Comparison of ENCODE assay signal across 9 cellular contexts in genomic region chr3:4426782-4427344, GRCh38. TPM values are rescaled to one million over a fixed set of nuclear protein-coding genes. Genes with fewer than 3 reads are reported as not detected.
A peak's percentile ranks its signal among the peaks of the same experiment; 100 is the strongest.
DNase-seq lines count a peak whose midpoint lies in the region; ATAC-seq and TF ChIP-seq lines count a peak whose summit lies in the region.
"Had no signal": no experiment of that assay in that cellular context is flagged by ENCODE, and none has a peak within 500 bp of the region (broad histone marks: within the 10 kb centered on the region; RNA-seq: fewer than 3 reads in every experiment).

No MANE protein-coding gene starts in this region.

- no peak for TF ChIP-seq POLR2A in IMR-90 (IDR thresholded peaks at IDR 0.05; ENCODE audit: low read depth, low read length)

- peaks cover 0 to 18% (median 11%) of the 10 kb centered on the region in 4 donors for H3K4me1 Mint-ChIP-seq in CD4-positive, alpha-beta memory T cell
- peaks cover 4 to 15% (median 11%) of the 10 kb centered on the region in 3 donors for H3K4me1 Mint-ChIP-seq in T-cell

- intact Hi-C loops in IMR-90 (cut with micrococcal nuclease), result no loop called here
- intact Hi-C loops in tibial artery (cut with DNase I; ENCODE audit: low total_unique reads), result loop anchor here (5.0 kb wide), 1 partner anchor 45 kb away; no protein-coding TSS in a partner anchor
- intact Hi-C loops in CD4-positive, alpha-beta memory T cell (cut with micrococcal nuclease), result no loop called here

- no TSS peak for BruUV-seq in IMR-90 (replicated peaks; lab: Mats Ljungman, UMichigan)

- no peaks in the 10 kb centered on the region for H3K9me3 ChIP-seq in IMR-90 (ENCODE audit: control insufficient read depth, insufficient read depth, low read length)
- H3K9me3 ChIP-seq in tibial artery, result no peaks in the 10 kb centered on the region
- H3K9me3 ChIP-seq in CD4-positive, alpha-beta memory T cell (ENCODE audit: control insufficient read depth in 1 of 2, low read length in 2 of 2), result no peaks in the 10 kb centered on the region

- dilution Hi-C loops in IMR-90 (cut with HindIII; ENCODE audit: low sequenced_read_pairs, unreplicated experiment), result no loop called here

- H3K27ac Mint-ChIP-seq in CD4-positive, alpha-beta memory T cell, result peak overlapping the region in 1 of 7 donors; percentile 61
- H3K27ac Mint-ChIP-seq in T-cell, result no peak overlapping the region

- peak; percentile 54 for DNase-seq in GM10266 (ENCODE audit: extremely low spot score)
- DNase-seq in IMR-90, result peak; percentile 91
- no peak for DNase-seq in epithelial cell of prostate (ENCODE audit: low read depth, low spot score)
- DNase-seq in tibial artery, result no peak
- no peak for DNase-seq in CD4-positive, alpha-beta memory T cell
- DNase-seq in Kasumi-1 (lab: John Stamatoyannopoulos, UW), result no peak
- no peak for DNase-seq in T-cell
- DNase-seq: naive B cell had no signal

- peaks cover 8% of the 10 kb centered on the region for H3K9me1 ChIP-seq in IMR-90 (ENCODE audit: insufficient read depth, low read length)

- H3K27me3 Mint-ChIP-seq in CD4-positive, alpha-beta memory T cell, result no peaks in the 10 kb centered on the region
- H3K27me3 Mint-ChIP-seq in T-cell, result no peaks in the 10 kb centered on the region
- H3K27me3 Mint-ChIP-seq: naive B cell had no signal

- no peak overlapping the region for H4K5ac ChIP-seq in IMR-90 (ENCODE audit: low read depth, low read length)

- H3K18ac ChIP-seq in IMR-90 (ENCODE audit: low read depth, low read length), result no peak overlapping the region

- peak; percentile 96 for ATAC-seq in GM21619 (IDR thresholded peaks at IDR 0.05; ENCODE audit: unreplicated experiment)
- peak; percentile 92 for ATAC-seq in IMR-90 (ENCODE audit: low read depth)
- ATAC-seq in T-cell (replicated peaks in 1 of 4), result no peak

- H2BK15ac ChIP-seq in IMR-90 (ENCODE audit: low read depth, low read length), result no peak overlapping the region

- H2AFZ ChIP-seq in IMR-90 (replicated peaks; ENCODE audit: low read length, poor library complexity), result no peak overlapping the region

- H3K4ac ChIP-seq in IMR-90 (ENCODE audit: low read depth, low read length), result no peak overlapping the region

- peaks cover 2 to 7% of the 10 kb centered on the region in 2 experiments; a peak in 1 of 4 replicates for H3K79me1 ChIP-seq in IMR-90 (ENCODE audit: low read depth in 1 of 2, low read length in 2 of 2)

- no peak overlapping the region for H3K14ac ChIP-seq in IMR-90 (replicated peaks; ENCODE audit: low read depth, low read length)

- no peak overlapping the region for H2AK5ac ChIP-seq in IMR-90 (ENCODE audit: low read depth, low read length)

- no peak for TF ChIP-seq RAD21 in IMR-90 (IDR thresholded peaks at IDR 0.05; ENCODE audit: low read length)

- H3K36me3 ChIP-seq in IMR-90 (ENCODE audit: control insufficient read depth, insufficient read depth, low read length) (no peaks in the 10 kb centered on the region), tibial artery (no peaks in the 10 kb centered on the region)
- H3K36me3 ChIP-seq in CD4-positive, alpha-beta memory T cell (ENCODE audit: insufficient read depth, low read length), result no peaks in the 10 kb centered on the region

- peak overlapping the region; percentile 86 for H3K4me2 ChIP-seq in IMR-90 (ENCODE audit: low read depth, low read length)

- H2BK5ac ChIP-seq in IMR-90 (ENCODE audit: low read depth, low read length, poor library complexity, severe bottlenecking), result no peak overlapping the region

- H4K91ac ChIP-seq in IMR-90 (ENCODE audit: insufficient read depth, low read depth, low read length), result no peak overlapping the region

- H3K36me3 Mint-ChIP-seq in CD4-positive, alpha-beta memory T cell, result peaks cover 6 to 16% of the 10 kb centered on the region in 2 donors
- peaks cover 25% of the 10 kb centered on the region for H3K36me3 Mint-ChIP-seq in T-cell

- in situ Hi-C loops in IMR-90 (cut with MboI; ENCODE audit: low sequenced_read_pairs), result no loop called here

- no peak overlapping the region for H2AK9ac ChIP-seq in IMR-90 (replicated peaks; ENCODE audit: low read depth, low read length, poor library complexity)

- H2BK120ac ChIP-seq in IMR-90 (ENCODE audit: low read depth, low read length), result no peak overlapping the region

- TF ChIP-seq CTCF in GM10266 (IDR thresholded peaks at IDR 0.05; ENCODE audit: control insufficient read depth, insufficient read depth, low read depth, missing control alignments) (no peak), IMR-90 (conservative IDR thresholded peaks at IDR 0.05; ENCODE audit: low read depth, low read length) (no peak), tibial artery (IDR thresholded peaks at IDR 0.05) (no peak)

- H3K4me3 Mint-ChIP-seq in CD4-positive, alpha-beta memory T cell, result no peak overlapping the region
- H3K4me3 Mint-ChIP-seq in T-cell, result no peak overlapping the region
- H3K4me3 Mint-ChIP-seq: naive B cell had no signal

- CTCF ChIA-PET in IMR-90 (lab: Yijun Ruan, JAX), result no interaction called here
- CTCF ChIA-PET in CD4-positive, alpha-beta memory T cell (lab: Charles Lee; ENCODE audit: partially characterized antibody), result no interaction called here
- CTCF ChIA-PET in T-cell (lab: Charles Lee), result interaction anchor here in 1 of 2 donors (0.5 kb wide), 1 partner anchor 124 kb away, joined by 3 read pairs; no protein-coding TSS in a partner anchor

- no peak overlapping the region for H3K23ac ChIP-seq in IMR-90 (ENCODE audit: low read depth, low read length)

- no peaks in the 10 kb centered on the region for H4K20me1 ChIP-seq in IMR-90 (ENCODE audit: insufficient read depth, low read length)

- H4K8ac ChIP-seq in IMR-90 (ENCODE audit: low read depth in 2 of 2, low read length in 2 of 2), result no peak overlapping the region

- H3K27me3 ChIP-seq in IMR-90 (ENCODE audit: control insufficient read depth, insufficient read depth, low read length) (no peaks in the 10 kb centered on the region), tibial artery (no peaks in the 10 kb centered on the region)
- H3K27me3 ChIP-seq in CD4-positive, alpha-beta memory T cell (ENCODE audit: insufficient read depth, low read length), result no peaks in the 10 kb centered on the region

- H3K9me3 Mint-ChIP-seq in CD4-positive, alpha-beta memory T cell, result no peaks in the 10 kb centered on the region
- H3K9me3 Mint-ChIP-seq in T-cell, result no peaks in the 10 kb centered on the region

- H3K27ac ChIP-seq in IMR-90 (ENCODE audit: insufficient read depth, low read length) (no peak overlapping the region), epithelial cell of prostate (peak overlapping the region; percentile 15), tibial artery (peak overlapping the region; percentile 23 to 46)
- H3K27ac ChIP-seq in CD4-positive, alpha-beta memory T cell (ENCODE audit: low read depth, low read length), result no peak overlapping the region

- POLR2A ChIA-PET in IMR-90 (lab: Charles Lee; ENCODE audit: unreplicated experiment) (no interaction called here), T-cell (lab: Charles Lee) (no interaction called here)
- POLR2A ChIA-PET in CD4-positive, alpha-beta memory T cell (lab: Charles Lee; ENCODE audit: partially characterized antibody), result no interaction called here

- no peak overlapping the region for H3K56ac ChIP-seq in IMR-90 (ENCODE audit: extremely low read depth, insufficient read depth, low read length)

- no peak overlapping the region for H2BK20ac ChIP-seq in IMR-90 (ENCODE audit: low read depth, low read length)

- no peak overlapping the region for H3K9ac ChIP-seq in IMR-90 (ENCODE audit: low read depth, low read length)

- H3K4me3 ChIP-seq in IMR-90 (ENCODE audit: insufficient read depth, low read depth, low read length), result no peak overlapping the region
- no peak overlapping the region for H3K4me3 ChIP-seq in tibial artery
- H3K4me3 ChIP-seq in CD4-positive, alpha-beta memory T cell (ENCODE audit: low read length in 2 of 2), result no peak overlapping the region

- WGBS in IMR-90 (ENCODE audit: extremely low coverage in 2 of 2, insufficient read length in 1 of 2), 2 experiments, result no CpG with 5 or more reads among the region's 4 CpGs

- peaks cover 11% of the 10 kb centered on the region for H3K4me1 ChIP-seq in IMR-90 (ENCODE audit: control insufficient read depth, insufficient read depth, low read length)
- H3K4me1 ChIP-seq in tibial artery, result peaks cover 0 to 26% (median 9%) of the 10 kb centered on the region in 4 donors
- no peaks in the 10 kb centered on the region for H3K4me1 ChIP-seq in CD4-positive, alpha-beta memory T cell (ENCODE audit: insufficient read depth, low read length)

TF ChIP-seq in IMR-90, 13 proteins besides CTCF, POLR2A, EP300 and RAD21:
- TF ChIP-seq RCOR1 (IDR thresholded peaks at IDR 0.05; ENCODE audit: insufficient replicate concordance, low read length), result no peak
- peak; percentile 26; the same call in 1 of the 2 replicates for TF ChIP-seq FOS (IDR thresholded peaks at IDR 0.05; ENCODE audit: low read depth, low read length)
- no peak for TF ChIP-seq MAFK (IDR thresholded peaks at IDR 0.05; ENCODE audit: low read depth, low read length)
- TF ChIP-seq BHLHE40 (IDR thresholded peaks at IDR 0.05; ENCODE audit: low read depth, low read length), result peak; percentile 72; the same call in 1 of the 2 replicates
- no peak for TF ChIP-seq ELK1 (IDR thresholded peaks at IDR 0.05; ENCODE audit: borderline replicate concordance, low read depth, low read length)
- TF ChIP-seq USF2 (IDR thresholded peaks at IDR 0.05; ENCODE audit: low read depth, low read length), result peak; percentile 78

RNA-seq across cellular contexts. Expression of gene SUMF1, which starts 40.2 kb away (rescaled TPM):
- total RNA-seq in IMR-90 (2012; rRNA removed) (25.0 and 26.3 TPM in 2 replicates), T-cell (10 to 100 TPM; 15.5 to 20.8 (median 17.2) TPM)
- 30.0 and 38.4 TPM in 2 replicates for polyA plus RNA-seq in IMR-90 (2012; rRNA removed)
- 23.3 and 33.8 TPM in 2 replicates for polyA plus RNA-seq in IMR-90 (2012; cell fraction: cytosol; rRNA removed)
- polyA plus RNA-seq in IMR-90 (2012; cell fraction: nucleus; rRNA removed; ENCODE audit: low replicate concordance), result 11.4 and 14.4 TPM in 2 replicates
- total RNA-seq in CD4-positive, alpha-beta memory T cell, result 10 to 100 TPM; 13.9 to 14.9 TPM
- polyA plus RNA-seq in CD4-positive, alpha-beta memory T cell, result 10 to 100 TPM; 29.7 to 38.3 TPM

Comparison
In these comparisons a context has a peak if more than half of its experiments do, and no peak if none do; other contexts are left out.
1. DNase-seq: peak in GM10266 (single experiment) and IMR-90 (single experiment); none in epithelial cell of prostate (single experiment), tibial artery (0 of 2), CD4-positive, alpha-beta memory T cell (0 of 5), Kasumi-1 (0 of 2) and T-cell (0 of 34).
2. ATAC-seq: peak in GM21619 (single experiment) and IMR-90 (single experiment); none in T-cell (0 of 4).
3. H3K27ac ChIP-seq: peak in epithelial cell of prostate (single experiment) and tibial artery (2 of 2); none in IMR-90 (single experiment) and CD4-positive, alpha-beta memory T cell (single experiment).